ENCODE assay signal across 17 cellular contexts in the genomic region with DNA sequence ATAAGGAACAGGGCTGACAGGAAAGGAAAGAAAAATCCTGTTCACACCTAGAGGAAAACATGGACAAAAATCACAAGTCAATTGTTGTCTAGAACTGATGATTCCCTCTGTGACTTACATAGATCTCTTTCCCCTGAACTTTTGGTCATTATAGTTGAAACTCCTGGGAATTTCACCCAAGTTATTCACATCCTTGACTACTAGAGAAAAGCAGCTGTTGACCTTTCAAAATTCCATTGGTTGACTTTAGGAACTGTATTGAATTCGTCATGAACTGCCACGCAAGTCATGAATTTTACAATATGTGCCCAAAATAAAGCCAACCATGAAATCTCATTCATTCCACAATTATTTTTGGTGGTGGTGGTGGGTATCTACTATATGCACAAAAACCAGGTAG.
"Had no signal": no experiment of that assay in that cellular context is flagged by ENCODE, and none has a peak within 500 bp of the region (broad histone marks: within the 10 kb centered on the region; RNA-seq: fewer than 3 reads in every experiment).

No MANE protein-coding gene starts in this region.

- DNase-seq: activated CD4-positive, alpha-beta T cell treated with anti-CD3 and anti-CD28 coated beads for 48 hours; activated CD8-positive, alpha-beta memory T cell treated with anti-CD3 and anti-CD28 coated beads, Interleukin-2, amount 50 U/mL, for 4 hours; activated CD8-positive, alpha-beta T cell treated with anti-CD3 and anti-CD28 coated beads, Interleukin-2, amount 10 ng/mL, durations not matched to agents 7 days and 5 days; activated gamma-delta T cell; activated naive CD8-positive, alpha-beta T cell treated with anti-CD3 and anti-CD28 coated beads for 36 hours; activated T-cell treated with anti-CD3 and anti-CD28 coated beads, Interleukin-2, amount 50 U/mL, for 48 hours; amygdala; endodermal cell; erythroblast; naive thymus-derived CD4-positive, alpha-beta T cell; retina; stimulated activated CD4-positive, alpha-beta T cell treated with anti-CD3 and anti-CD28 coated beads, Interleukin-2, amount 100 ng/mL, for 48 hours; T-helper 1 cell; thyroid gland had no signal

- H3K9me3 ChIP-seq: thyroid gland had no signal

- H2AFZ ChIP-seq: parathyroid adenoma had no signal

- H3K36me3 ChIP-seq: thyroid gland had no signal

- ATAC-seq: activated CD8-positive, alpha-beta T cell treated with anti-CD3 and anti-CD28 coated beads, Interleukin-2, amount 10 ng/mL, durations not matched to agents 7 days and 5 days; naive thymus-derived CD4-positive, alpha-beta T cell; stimulated activated memory B cell treated with anti-CD40 and anti-IgM and Interleukin-4, amounts not matched to agents 10 μg/mL and 1 μg/mL and 100 μg/mL, for 72 hours had no signal

- H3K27me3 ChIP-seq: thyroid gland had no signal

- H3K27ac ChIP-seq: parathyroid adenoma, thyroid gland had no signal

- H3K4me3 ChIP-seq: lung, thyroid gland had no signal

- H3K9ac ChIP-seq: parathyroid adenoma had no signal
